34 cellular contexts compared by ENCODE assay signal in the genomic region with DNA sequence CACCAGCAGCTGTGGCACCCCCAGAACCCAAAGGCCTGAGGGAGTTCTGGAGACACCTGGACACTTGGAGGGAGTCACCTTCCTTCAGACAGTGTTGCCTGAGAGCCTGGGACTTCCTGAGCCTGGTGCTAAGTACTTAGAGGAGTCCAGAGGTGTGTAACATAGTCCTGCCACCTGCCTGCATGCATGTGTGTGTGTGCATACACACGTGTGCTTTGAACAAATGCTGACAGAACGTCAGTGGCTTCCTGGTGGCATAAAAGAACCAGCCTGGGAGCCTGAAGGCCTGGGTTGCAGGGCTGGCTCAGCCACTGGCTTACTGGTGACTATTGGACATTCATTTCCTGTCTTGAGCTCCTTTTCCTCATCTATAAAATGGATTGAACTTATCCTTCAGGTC. TPM values are rescaled to one million over a fixed set of nuclear protein-coding genes. Genes with fewer than 3 reads are reported as not detected.
"Had no signal": no experiment of that assay in that cellular context is flagged by ENCODE, and none has a peak within 500 bp of the region (broad histone marks: within the 10 kb centered on the region; RNA-seq: fewer than 3 reads in every experiment).

No MANE protein-coding gene starts in this region.

- ATAC-seq: activated CD8-positive, alpha-beta T cell treated with anti-CD3 and anti-CD28 coated beads for 36 hours; activated T-cell treated with anti-CD3 and anti-CD28 coated beads, Interleukin-2, amount 50 U/mL, for 72 hours; activated T-helper 17 cell treated with anti-CD3 and anti-CD28 coated beads, Interleukin-2, amount 50 U/mL, for 72 hours; body of pancreas; PC-3; Right ventricle myocardium inferior; SK-N-SH treated with all-trans-retinoic acid at 6 μM for 48 hours had no signal

- H3K27me3 Mint-ChIP-seq: activated CD8-positive, alpha-beta T cell treated with anti-CD3 and anti-CD28 coated beads for 36 hours had no signal

- H3K27ac ChIP-seq: body of pancreas, breast epithelium, Peyer's patch had no signal

- H3K4me1 Mint-ChIP-seq: activated CD4-positive, alpha-beta T cell treated with anti-CD3 and anti-CD28 coated beads, Interleukin-2, amount 10 ng/mL, durations not matched to agents 24 days and 14 days; activated T-helper 17 cell treated with anti-CD3 and anti-CD28 coated beads, Interleukin-2, amount 50 U/mL, for 72 hours had no signal

- H3K9me3 ChIP-seq: body of pancreas, breast epithelium, Peyer's patch had no signal

- H3K36me3 Mint-ChIP-seq: activated naive CD4-positive, alpha-beta T cell treated with anti-CD3 and anti-CD28 coated beads, Interleukin-2, amount 50 U/mL, for 24 hours; activated naive CD8-positive, alpha-beta T cell treated with anti-CD3 and anti-CD28 coated beads, Interleukin-2, amount 10 ng/mL, durations not matched to agents 7 days and 5 days had no signal

- FAIRE-seq: astrocyte had no signal

- H3K4me1 ChIP-seq: body of pancreas, breast epithelium, Peyer's patch had no signal

- H3K9me3 Mint-ChIP-seq: activated CD4-positive, alpha-beta T cell treated with anti-CD3 and anti-CD28 coated beads, Interleukin-2, amount 10 ng/mL, durations not matched to agents 24 days and 14 days; activated CD8-positive, alpha-beta T cell treated with anti-CD3 and anti-CD28 coated beads for 36 hours; activated naive CD4-positive, alpha-beta T cell treated with anti-CD3 and anti-CD28 coated beads, Interleukin-2, amount 50 U/mL, for 24 hours; activated naive CD8-positive, alpha-beta T cell treated with anti-CD3 and anti-CD28 coated beads, Interleukin-2, amount 10 ng/mL, durations not matched to agents 7 days and 5 days; activated T-cell treated with anti-CD3 and anti-CD28 coated beads, Interleukin-2, amount 50 U/mL, for 72 hours; activated T-helper 17 cell treated with anti-CD3 and anti-CD28 coated beads, Interleukin-2, amount 50 U/mL, for 72 hours had no signal

- H3K36me3 ChIP-seq: breast epithelium, Peyer's patch had no signal

- DNase-seq: activated CD4-positive, alpha-beta T cell treated with anti-CD3 and anti-CD28 coated beads, Interleukin-2, amount 10 ng/mL, durations not matched to agents 24 days and 14 days; activated CD4-positive, alpha-beta T cell treated with anti-CD3 and anti-CD28 coated beads, Interleukin-2, amount 50 U/mL, for 4 hours; activated CD8-positive, alpha-beta T cell treated with anti-CD3 and anti-CD28 coated beads for 36 hours; activated effector memory CD4-positive, alpha-beta T cell treated with anti-CD3 and anti-CD28 coated beads, Interleukin-2, amount 50 U/mL, for 16 hours; activated naive CD4-positive, alpha-beta T cell; activated naive CD8-positive, alpha-beta T cell treated with anti-CD3 and anti-CD28 coated beads, Interleukin-2, amount 10 ng/mL, durations not matched to agents 7 days and 5 days; activated T-cell treated with anti-CD3 and anti-CD28 coated beads, Interleukin-2, amount 50 U/mL, for 1 hour; activated T-cell treated with anti-CD3 and anti-CD28 coated beads, Interleukin-2, amount 50 U/mL, for 72 hours; body of pancreas; Karpas-422; NCI-H1105; NCI-H1417 treated with DMSO at 0.1 percent for 48 hours; NCI-H187 treated with DMSO at 0.1 percent for 48 hours; NCI-H2081; NCI-H345; NCI-H748 treated with DMSO at 0.1 percent for 48 hours; NK-92 treated with Interleukin-12 subunit alpha and Interleukin-12 subunit beta, amount 100 ng/mL, for 24 hours; PC-3; Peyer's patch; RPMI8226; SIG-M5; T1000 had no signal

- H3K4me3 ChIP-seq: body of pancreas, breast epithelium, Peyer's patch had no signal

- H3K27me3 ChIP-seq: body of pancreas, breast epithelium, Peyer's patch had no signal

- H3K4me3 Mint-ChIP-seq: activated CD4-positive, alpha-beta T cell treated with anti-CD3 and anti-CD28 coated beads, Interleukin-2, amount 10 ng/mL, durations not matched to agents 24 days and 14 days; activated CD8-positive, alpha-beta T cell treated with anti-CD3 and anti-CD28 coated beads for 36 hours; activated naive CD4-positive, alpha-beta T cell treated with anti-CD3 and anti-CD28 coated beads, Interleukin-2, amount 50 U/mL, for 24 hours; activated naive CD8-positive, alpha-beta T cell treated with anti-CD3 and anti-CD28 coated beads, Interleukin-2, amount 10 ng/mL, durations not matched to agents 7 days and 5 days; activated T-cell treated with anti-CD3 and anti-CD28 coated beads, Interleukin-2, amount 50 U/mL, for 72 hours; activated T-helper 17 cell treated with anti-CD3 and anti-CD28 coated beads, Interleukin-2, amount 50 U/mL, for 72 hours had no signal

- H3K27ac Mint-ChIP-seq: activated CD4-positive, alpha-beta T cell treated with anti-CD3 and anti-CD28 coated beads, Interleukin-2, amount 10 ng/mL, durations not matched to agents 24 days and 14 days; activated CD8-positive, alpha-beta T cell treated with anti-CD3 and anti-CD28 coated beads for 36 hours; activated naive CD4-positive, alpha-beta T cell treated with anti-CD3 and anti-CD28 coated beads, Interleukin-2, amount 50 U/mL, for 24 hours; activated naive CD8-positive, alpha-beta T cell treated with anti-CD3 and anti-CD28 coated beads, Interleukin-2, amount 10 ng/mL, durations not matched to agents 7 days and 5 days; activated T-cell treated with anti-CD3 and anti-CD28 coated beads, Interleukin-2, amount 50 U/mL, for 72 hours; activated T-helper 17 cell treated with anti-CD3 and anti-CD28 coated beads, Interleukin-2, amount 50 U/mL, for 72 hours had no signal

RNA-seq across cellular contexts. Expression of a gene that starts 3.2 kb away (rescaled TPM):
- total RNA-seq: activated CD4-positive, alpha-beta T cell treated with anti-CD3 and anti-CD28 coated beads, Interleukin-2, amount 10 ng/mL, durations not matched to agents 24 days and 14 days; activated CD8-positive, alpha-beta memory T cell treated with anti-CD3 and anti-CD28 coated beads for 36 hours; activated CD8-positive, alpha-beta T cell treated with anti-CD3 and anti-CD28 coated beads for 36 hours; activated naive CD8-positive, alpha-beta T cell treated with anti-CD3 and anti-CD28 coated beads, Interleukin-2, amount 10 ng/mL, durations not matched to agents 7 days and 5 days; activated T-cell treated with anti-CD3 and anti-CD28 coated beads, Interleukin-2, amount 50 U/mL, for 72 hours; activated T-helper 17 cell treated with anti-CD3 and anti-CD28 coated beads, Interleukin-2, amount 50 U/mL, for 72 hours; astrocyte; body of pancreas; MCF 10A; NCI-H460; Peyer's patch; SK-MEL-5; T-helper 1 cell treated with Interleukin-12 subunit alpha and Interleukin-12 subunit beta and Interleukin-4 antibody, amounts not matched to agents 30 ng/mL and 1 ng/mL, for 36 hours; T-helper 2 cell treated with Interferon-gamma antibody and Interleukin-4, amounts not matched to agents 100 ng/mL and 5 ng/mL, for 36 hours had no signal

RNA-seq across cellular contexts. Expression of a gene that starts 15.2 kb away (rescaled TPM):
- total RNA-seq: activated CD4-positive, alpha-beta T cell treated with anti-CD3 and anti-CD28 coated beads, Interleukin-2, amount 10 ng/mL, durations not matched to agents 24 days and 14 days; activated CD8-positive, alpha-beta memory T cell treated with anti-CD3 and anti-CD28 coated beads for 36 hours; activated CD8-positive, alpha-beta T cell treated with anti-CD3 and anti-CD28 coated beads for 36 hours; activated naive CD8-positive, alpha-beta T cell treated with anti-CD3 and anti-CD28 coated beads, Interleukin-2, amount 10 ng/mL, durations not matched to agents 7 days and 5 days; activated T-cell treated with anti-CD3 and anti-CD28 coated beads, Interleukin-2, amount 50 U/mL, for 72 hours; activated T-helper 17 cell treated with anti-CD3 and anti-CD28 coated beads, Interleukin-2, amount 50 U/mL, for 72 hours; MCF 10A; NCI-H460; SK-MEL-5; T-helper 1 cell treated with Interleukin-12 subunit alpha and Interleukin-12 subunit beta and Interleukin-4 antibody, amounts not matched to agents 30 ng/mL and 1 ng/mL, for 36 hours; T-helper 2 cell treated with Interferon-gamma antibody and Interleukin-4, amounts not matched to agents 100 ng/mL and 5 ng/mL, for 36 hours had no signal

RNA-seq across cellular contexts. Expression of a gene that starts 44.8 kb away (rescaled TPM):
- total RNA-seq: astrocyte, body of pancreas, MCF 10A, NCI-H460, PC-3, Peyer's patch, Right ventricle myocardium inferior, SK-MEL-5 had no signal
